ENCODE assay signal across 19 cellular contexts in genomic region chr2:51472300-51472699, GRCh38.
"Had no signal": no experiment of that assay in that cellular context is flagged by ENCODE, and none has a peak within 500 bp of the region (broad histone marks: within the 10 kb centered on the region; RNA-seq: fewer than 3 reads in every experiment).

No MANE protein-coding gene starts in this region.

- H3K4me3 Mint-ChIP-seq: immature natural killer cell; naive thymus-derived CD8-positive, alpha-beta T cell; nephron progenitor cell; stimulated activated memory B cell treated with anti-CD40 and anti-IgM and Interleukin-4, amounts not matched to agents 10 μg/mL and 1 μg/mL and 100 μg/mL, for 72 hours had no signal

- H3K27ac Mint-ChIP-seq: immature natural killer cell; naive thymus-derived CD8-positive, alpha-beta T cell; nephron progenitor cell; stimulated activated memory B cell treated with anti-CD40 and anti-IgM and Interleukin-4, amounts not matched to agents 10 μg/mL and 1 μg/mL and 100 μg/mL, for 72 hours had no signal

- H3K9me3 Mint-ChIP-seq: nephron progenitor cell had no signal

- H3K4me1 Mint-ChIP-seq: immature natural killer cell; naive thymus-derived CD8-positive, alpha-beta T cell; nephron progenitor cell; stimulated activated memory B cell treated with anti-CD40 and anti-IgM and Interleukin-4, amounts not matched to agents 10 μg/mL and 1 μg/mL and 100 μg/mL, for 72 hours had no signal

- H3K36me3 ChIP-seq: lower lobe of right lung, prostate gland, right atrium auricular region, spleen, thoracic aorta, tibial nerve, upper lobe of left lung had no signal

- H3K9me3 ChIP-seq: lower lobe of right lung, prostate gland, right atrium auricular region, thoracic aorta, tibial nerve, upper lobe of left lung had no signal

- H3K36me3 Mint-ChIP-seq: naive thymus-derived CD8-positive, alpha-beta T cell; stimulated activated memory B cell treated with anti-CD40 and anti-IgM and Interleukin-4, amounts not matched to agents 10 μg/mL and 1 μg/mL and 100 μg/mL, for 72 hours had no signal

- DNase-seq: dorsolateral prefrontal cortex; effector CD4-positive, alpha-beta T cell; hypothalamus; immature natural killer cell; left ventricle myocardium superior; lower lobe of right lung; naive thymus-derived CD8-positive, alpha-beta T cell; nephron progenitor cell; nucleus accumbens; spleen; stimulated activated CD4-positive, alpha-beta T cell treated with anti-CD3 and anti-CD28 coated beads, Interleukin-4, amount 100 ng/mL, for 4 hours; stimulated activated naive CD8-positive, alpha-beta T cell treated with anti-CD3 and anti-CD28 coated beads, Interleukin-15, Interleukin-2, amounts not matched to agents 100 U/mL and 50 U/mL, for 24 hours; upper lobe of left lung had no signal

- H3K4me1 ChIP-seq: lower lobe of right lung, prostate gland, right atrium auricular region, spleen, upper lobe of left lung had no signal

- H3K4me3 ChIP-seq: dorsolateral prefrontal cortex, lower lobe of right lung, prostate gland, right atrium auricular region, skin epidermis, spleen, thoracic aorta, tibial nerve, upper lobe of left lung had no signal

- H3K27me3 Mint-ChIP-seq: naive thymus-derived CD8-positive, alpha-beta T cell; stimulated activated memory B cell treated with anti-CD40 and anti-IgM and Interleukin-4, amounts not matched to agents 10 μg/mL and 1 μg/mL and 100 μg/mL, for 72 hours had no signal

- H3K27me3 ChIP-seq: dorsolateral prefrontal cortex, right atrium auricular region, spleen, tibial nerve, upper lobe of left lung had no signal

- H3K27ac ChIP-seq: dorsolateral prefrontal cortex, lower lobe of right lung, prostate gland, right atrium auricular region, skin epidermis, spleen, thoracic aorta, upper lobe of left lung had no signal
